ENCODE assay signal across 8 cellular contexts in the genomic region with DNA sequence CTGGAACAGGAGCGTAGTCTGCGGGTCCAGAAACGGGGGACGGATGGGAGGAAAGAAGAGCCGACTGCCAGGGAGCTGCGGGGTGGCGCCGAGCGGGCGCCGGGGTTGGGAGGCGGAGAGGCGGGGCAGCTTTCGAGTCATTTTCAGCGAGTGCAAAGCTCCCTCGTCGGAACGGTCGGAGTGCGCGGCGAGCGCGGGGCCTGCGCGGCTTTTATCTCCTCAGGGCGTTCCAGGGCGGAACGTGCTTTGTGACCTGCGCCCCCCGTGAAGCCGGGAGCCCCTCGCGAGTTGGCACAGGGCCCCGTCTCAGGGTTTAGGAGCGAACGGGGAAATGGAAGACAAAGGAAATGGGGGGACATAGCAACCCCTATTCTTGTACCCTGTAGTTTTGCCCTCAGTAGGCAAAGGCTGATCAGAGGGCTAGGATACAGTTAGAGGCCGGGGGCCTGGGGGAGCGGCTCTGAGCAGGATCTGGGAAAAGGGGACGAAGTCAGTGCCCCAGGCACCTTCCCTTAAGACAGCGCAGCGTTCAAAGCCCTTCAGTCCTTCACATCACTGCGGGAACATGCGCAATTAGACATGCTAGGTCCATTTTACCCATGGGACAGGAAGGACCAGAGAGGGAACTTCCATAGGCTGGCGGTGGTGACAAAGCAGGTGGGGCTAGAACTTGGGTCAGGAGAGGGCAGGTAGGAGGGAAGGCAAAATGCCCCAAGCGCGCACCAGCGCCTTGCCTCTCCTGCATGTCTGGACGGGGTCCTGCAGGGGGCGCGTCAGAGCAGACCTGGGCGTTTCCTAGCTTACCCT.
A peak's percentile ranks its signal among the peaks of the same experiment; 100 is the strongest.
DNase-seq lines count a peak whose midpoint lies in the region; ATAC-seq, FAIRE-seq and TF ChIP-seq lines count a peak whose summit lies in the region.

No MANE protein-coding gene starts in this region.

- H3K9me3 ChIP-seq in pancreas, result no peaks in the 10 kb centered on the region

- H3K4me1 Mint-ChIP-seq in activated T-cell treated with anti-CD3 and anti-CD28 coated beads, Interleukin-2, amount 50 U/mL, for 4 hours (ENCODE audit: low read depth), result peaks cover 36% of the 10 kb centered on the region

- H3K4me3 Mint-ChIP-seq in activated T-cell treated with anti-CD3 and anti-CD28 coated beads, Interleukin-2, amount 50 U/mL, for 4 hours, result peak overlapping the region; percentile 84

- POLR2A ChIA-PET in GM10248 (lab: Yijun Ruan, JAX), result no interaction called here

- H3K27ac ChIP-seq in KMS-11 (no peak overlapping the region), pancreas (no peak overlapping the region), urinary bladder (ENCODE audit: low read depth) (no peak overlapping the region)

- H3K36me3 ChIP-seq in KMS-11 (ENCODE audit: insufficient read depth) (no peaks in the 10 kb centered on the region), pancreas (no peaks in the 10 kb centered on the region), urinary bladder (ENCODE audit: insufficient read depth) (no peaks in the 10 kb centered on the region)

- H2AFZ ChIP-seq in KMS-11 (ENCODE audit: low read depth), result peak overlapping the region; percentile 54; the same call in 1 of the 2 replicates

- no peaks in the 10 kb centered on the region for H4K20me1 ChIP-seq in KMS-11 (ENCODE audit: insufficient read depth)

- no peak overlapping the region for H3K9ac ChIP-seq in KMS-11

- DNase-seq in GM10248 (ENCODE audit: extremely low spot score) (peak; percentile 72), foreskin fibroblast (peak in 1 of 2 donors; percentile 75), pancreas (peak in 5 of 6 donors; percentile 46 to 80 (median 53)), NCI-H774 (lab: John Stamatoyannopoulos, UW) (no peak)
- DNase-seq in activated T-cell treated with anti-CD3 and anti-CD28 coated beads, Interleukin-2, amount 50 U/mL, for 4 hours, result peak; percentile 67

- H3K36me3 Mint-ChIP-seq in activated T-cell treated with anti-CD3 and anti-CD28 coated beads, Interleukin-2, amount 50 U/mL, for 4 hours (ENCODE audit: insufficient read depth), result no peaks in the 10 kb centered on the region

- H3K27me3 ChIP-seq in KMS-11 (ENCODE audit: insufficient read depth, low read depth), result no peaks in the 10 kb centered on the region
- peaks cover 0 to 4% (median 0%) of the 10 kb centered on the region in 4 donors for H3K27me3 ChIP-seq in pancreas

- TF ChIP-seq CTCF in GM10248 (IDR thresholded peaks at IDR 0.05; ENCODE audit: control extremely low read depth, extremely low read depth, low read depth, missing control alignments) (peak; percentile 75), KMS-11 (conservative IDR thresholded peaks at IDR 0.05; ENCODE audit: low read depth, low read length) (0 out of 2 replicates have a peak, but pooled peaks have one; percentile 25), foreskin fibroblast (IDR thresholded peaks at IDR 0.05; ENCODE audit: low read depth, low read length) (peak; percentile 4), pancreas (IDR thresholded peaks at IDR 0.05) (peak; percentile 33 to 52 (median 46))

- 6 to 8% methylated on average over 52 of the region's 52 CpGs for WGBS in pancreas, 2 donors
- WGBS in urinary bladder, result 7% methylated on average over 52 of the region's 52 CpGs

- peaks cover 8% of the 10 kb centered on the region for H3K27me3 Mint-ChIP-seq in activated T-cell treated with anti-CD3 and anti-CD28 coated beads, Interleukin-2, amount 50 U/mL, for 4 hours (ENCODE audit: low read depth)

- no peaks in the 10 kb centered on the region for H3K9me3 Mint-ChIP-seq in activated T-cell treated with anti-CD3 and anti-CD28 coated beads, Interleukin-2, amount 50 U/mL, for 4 hours

- FAIRE-seq in pancreas (lab: Jason Lieb, UNC), result no peak

- peaks cover 5% of the 10 kb centered on the region for H3K4me1 ChIP-seq in KMS-11 (ENCODE audit: low read depth, poor library complexity, severe bottlenecking)
- peaks cover 0 to 2% (median 0%) of the 10 kb centered on the region in 3 donors for H3K4me1 ChIP-seq in pancreas
- H3K4me1 ChIP-seq in urinary bladder (ENCODE audit: insufficient read depth), result no peaks in the 10 kb centered on the region

- H3K79me2 ChIP-seq in KMS-11 (ENCODE audit: insufficient read depth, low read depth), result no peaks in the 10 kb centered on the region

- no peak overlapping the region for H3K4me2 ChIP-seq in KMS-11

- ATAC-seq in activated T-cell treated with anti-CD3 and anti-CD28 coated beads, Interleukin-2, amount 50 U/mL, for 4 hours, result peak; percentile 74 to 82
- ATAC-seq in pancreas (peak; percentile 84 to 95 (median 89)), GM21390 (IDR thresholded peaks at IDR 0.05; ENCODE audit: unreplicated experiment) (no peak)

- intact Hi-C loops in pancreas (cut with DNase I), result loop anchor here in 1 of 3 donors (5.0 kb wide), 1 partner anchor 191 kb away; no protein-coding TSS in a partner anchor

- CTCF ChIA-PET in GM10248 (lab: Yijun Ruan, JAX), result interaction anchor here (0.6 to 12.4 kb wide), 33 partner anchors 11 to 371 kb away, joined by 3 to 133 read pairs (median 3); no protein-coding TSS in a partner anchor

- H3K4me3 ChIP-seq in KMS-11 (IDR thresholded peaks at IDR 0.05; ENCODE audit: insufficient read depth, low read depth, low read length) (no peak overlapping the region), foreskin fibroblast (ENCODE audit: low read depth in 1 of 2, low read length in 2 of 2) (peak overlapping the region; percentile 39 to 52), pancreas (peak overlapping the region in 2 of 4 donors; percentile 27 to 38), urinary bladder (ENCODE audit: low read depth, low read length) (peak overlapping the region; percentile 27)

Comparison
In these comparisons a context has a peak if more than half of its experiments do, and no peak if none do; other contexts are left out.
1. CTCF ChIP-seq: peak in every context shown above with its lines; median percentile 75 in GM10248; 46 in pancreas; 25 in KMS-11; 4 in foreskin fibroblast.